In the genomic region with DNA sequence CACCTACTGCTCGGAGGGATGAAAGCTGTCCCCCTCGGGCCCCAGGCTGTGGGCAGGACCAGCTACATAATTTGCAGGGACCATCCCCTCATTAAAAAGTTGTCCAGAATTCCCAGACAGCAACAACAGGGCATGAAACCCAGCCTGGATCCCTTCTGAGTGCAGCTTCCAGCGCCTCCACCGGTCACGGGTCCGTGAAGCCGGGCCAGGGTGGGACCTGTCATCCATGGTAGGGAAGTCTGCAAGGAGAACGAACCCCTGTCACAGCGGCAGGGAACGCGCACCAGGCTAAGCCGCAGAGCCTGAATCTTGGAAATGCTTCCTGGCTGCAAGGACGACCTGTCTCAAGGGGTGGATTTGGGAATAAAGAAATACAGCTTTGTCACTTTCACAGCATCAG, we compare ENCODE assay signal across 37 cellular contexts.
"Had no signal": no experiment of that assay in that cellular context is flagged by ENCODE, and none has a peak within 500 bp of the region (broad histone marks: within the 10 kb centered on the region; RNA-seq: fewer than 3 reads in every experiment).

No MANE protein-coding gene starts in this region.

- H3K9me3 Mint-ChIP-seq: activated naive CD4-positive, alpha-beta T cell treated with anti-CD3 and anti-CD28 coated beads for 36 hours; activated naive CD4-positive, alpha-beta T cell treated with anti-CD3 and anti-CD28 coated beads, Interleukin-2, amount 50 U/mL, for 24 hours; activated naive CD4-positive, alpha-beta T cell treated with anti-CD3 and anti-CD28 coated beads, Interleukin-2, amount 50 U/mL, for 72 hours; activated naive CD8-positive, alpha-beta T cell treated with anti-CD3 and anti-CD28 coated beads for 36 hours; activated naive CD8-positive, alpha-beta T cell treated with anti-CD3 and anti-CD28 coated beads, Interleukin-2, amount 10 ng/mL, durations not matched to agents 7 days and 5 days; activated naive CD8-positive, alpha-beta T cell treated with anti-CD3 and anti-CD28 coated beads, Interleukin-2, amount 50 U/mL, for 24 hours; activated T-cell treated with anti-CD3 and anti-CD28 coated beads, Interleukin-2, amount 50 U/mL, for 24 hours; activated T-cell treated with anti-CD3 and anti-CD28 coated beads, Interleukin-2, amount 50 U/mL, for 4 hours; activated T-cell treated with anti-CD3 and anti-CD28 coated beads, Interleukin-2, amount 50 U/mL, for 72 hours; activated T-helper 1 cell treated with anti-CD3 and anti-CD28 coated beads, Interleukin-12 subunit alpha, Interleukin-12 subunit beta, Interleukin-2, Interleukin-4 antibody, amounts not matched to agents 30 ng/mL and 10 ng/mL and 1 ng/mL, durations not matched to agents 14 hours and 24 hours and 36 hours; activated T-helper 17 cell treated with anti-CD3 and anti-CD28 coated beads, Interleukin-2, amount 50 U/mL, for 72 hours; activated T-helper 2 cell treated with anti-CD3 and anti-CD28 coated beads, Interferon-gamma antibody, Interleukin-2, Interleukin-4, amounts not matched to agents 10 μg/mL and 5 μg/mL and 100 μg/mL, durations not matched to agents 14 hours and 24 hours and 36 hours; central memory CD8-positive, alpha-beta T cell had no signal

- H3K9me3 ChIP-seq: adrenal gland, ascending aorta, body of pancreas, breast epithelium had no signal

- H3K27ac ChIP-seq: adrenal gland, ascending aorta, body of pancreas, brain microvascular endothelial cell, breast epithelium, cardiac muscle cell had no signal

- H3K36me3 Mint-ChIP-seq: activated naive CD4-positive, alpha-beta T cell treated with anti-CD3 and anti-CD28 coated beads, Interleukin-2, amount 10 ng/mL, durations not matched to agents 7 days and 5 days; activated naive CD4-positive, alpha-beta T cell treated with anti-CD3 and anti-CD28 coated beads, Interleukin-2, amount 50 U/mL, for 24 hours; activated naive CD4-positive, alpha-beta T cell treated with anti-CD3 and anti-CD28 coated beads, Interleukin-2, amount 50 U/mL, for 72 hours; activated naive CD8-positive, alpha-beta T cell; activated naive CD8-positive, alpha-beta T cell treated with anti-CD3 and anti-CD28 coated beads for 36 hours; activated naive CD8-positive, alpha-beta T cell treated with anti-CD3 and anti-CD28 coated beads, Interleukin-2, amount 10 ng/mL, durations not matched to agents 7 days and 5 days; brain had no signal

- H3K4me3 Mint-ChIP-seq: activated naive CD4-positive, alpha-beta T cell treated with anti-CD3 and anti-CD28 coated beads for 36 hours; activated naive CD4-positive, alpha-beta T cell treated with anti-CD3 and anti-CD28 coated beads, Interleukin-2, amount 10 ng/mL, durations not matched to agents 7 days and 5 days; activated naive CD4-positive, alpha-beta T cell treated with anti-CD3 and anti-CD28 coated beads, Interleukin-2, amount 50 U/mL, for 24 hours; activated naive CD8-positive, alpha-beta T cell; activated naive CD8-positive, alpha-beta T cell treated with anti-CD3 and anti-CD28 coated beads for 36 hours; activated naive CD8-positive, alpha-beta T cell treated with anti-CD3 and anti-CD28 coated beads, Interleukin-2, amount 10 ng/mL, durations not matched to agents 7 days and 5 days; activated naive CD8-positive, alpha-beta T cell treated with anti-CD3 and anti-CD28 coated beads, Interleukin-2, amount 50 U/mL, for 24 hours; activated T-cell treated with anti-CD3 and anti-CD28 coated beads, Interleukin-2, amount 50 U/mL, for 24 hours; activated T-cell treated with anti-CD3 and anti-CD28 coated beads, Interleukin-2, amount 50 U/mL, for 4 hours; activated T-cell treated with anti-CD3 and anti-CD28 coated beads, Interleukin-2, amount 50 U/mL, for 72 hours; activated T-helper 1 cell treated with anti-CD3 and anti-CD28 coated beads, Interleukin-12 subunit alpha, Interleukin-12 subunit beta, Interleukin-2, Interleukin-4 antibody, amounts not matched to agents 30 ng/mL and 10 ng/mL and 1 ng/mL, durations not matched to agents 14 hours and 24 hours and 36 hours; activated T-helper 17 cell treated with anti-CD3 and anti-CD28 coated beads, Interleukin-2, amount 50 U/mL, for 72 hours; brain; central memory CD8-positive, alpha-beta T cell had no signal

- H3K4me1 ChIP-seq: adrenal gland, breast epithelium had no signal

- H3K36me3 ChIP-seq: adrenal gland, ascending aorta, brain microvascular endothelial cell, breast epithelium, cardiac muscle cell had no signal

- H3K27me3 ChIP-seq: ascending aorta had no signal

- H3K4me3 ChIP-seq: adrenal gland, ascending aorta, body of pancreas, breast epithelium, cardiac muscle cell had no signal

- DNase-seq: activated effector memory CD4-positive, alpha-beta T cell treated with anti-CD3 and anti-CD28 coated beads, Interleukin-2, amount 50 U/mL, for 16 hours; activated effector memory CD4-positive, alpha-beta T cell treated with Interleukin-2 at 50 U/mL for 16 hours; activated gamma-delta T cell; activated gamma-delta T cell treated with Interleukin-2 at 50 U/mL for 16 hours; activated naive CD4-positive, alpha-beta T cell; activated naive CD4-positive, alpha-beta T cell treated with anti-CD3 and anti-CD28 coated beads for 36 hours; activated naive CD4-positive, alpha-beta T cell treated with anti-CD3 and anti-CD28 coated beads, Interleukin-2, amount 10 ng/mL, durations not matched to agents 7 days and 5 days; activated naive CD4-positive, alpha-beta T cell treated with anti-CD3 and anti-CD28 coated beads, Interleukin-2, amount 50 U/mL, for 16 hours; activated naive CD4-positive, alpha-beta T cell treated with Interleukin-2 at 50 U/mL for 16 hours; activated naive CD8-positive, alpha-beta T cell treated with anti-CD3 and anti-CD28 coated beads for 36 hours; activated naive CD8-positive, alpha-beta T cell treated with anti-CD3 and anti-CD28 coated beads, Interleukin-2, amount 10 ng/mL, durations not matched to agents 7 days and 5 days; activated naive CD8-positive, alpha-beta T cell treated with anti-CD3 and anti-CD28 coated beads, Interleukin-2, amount 50 U/mL, for 24 hours; activated T-cell treated with anti-CD3 and anti-CD28 coated beads, Interleukin-2, amount 50 U/mL, for 1 hour; activated T-cell treated with anti-CD3 and anti-CD28 coated beads, Interleukin-2, amount 50 U/mL, for 24 hours; activated T-cell treated with anti-CD3 and anti-CD28 coated beads, Interleukin-2, amount 50 U/mL, for 4 hours; activated T-cell treated with anti-CD3 and anti-CD28 coated beads, Interleukin-2, amount 50 U/mL, for 48 hours; activated T-cell treated with anti-CD3 and anti-CD28 coated beads, Interleukin-2, amount 50 U/mL, for 72 hours; adrenal gland; amniotic stem cell; amygdala; aorta; body of pancreas; brain microvascular endothelial cell; caudate nucleus; central memory CD4-positive, alpha-beta T cell; cerebellar nuclear complex had no signal

- H3K27ac Mint-ChIP-seq: activated naive CD4-positive, alpha-beta T cell treated with anti-CD3 and anti-CD28 coated beads for 36 hours; activated naive CD4-positive, alpha-beta T cell treated with anti-CD3 and anti-CD28 coated beads, Interleukin-2, amount 10 ng/mL, durations not matched to agents 7 days and 5 days; activated naive CD4-positive, alpha-beta T cell treated with anti-CD3 and anti-CD28 coated beads, Interleukin-2, amount 50 U/mL, for 24 hours; activated naive CD4-positive, alpha-beta T cell treated with anti-CD3 and anti-CD28 coated beads, Interleukin-2, amount 50 U/mL, for 72 hours; activated naive CD8-positive, alpha-beta T cell; activated naive CD8-positive, alpha-beta T cell treated with anti-CD3 and anti-CD28 coated beads for 36 hours; activated naive CD8-positive, alpha-beta T cell treated with anti-CD3 and anti-CD28 coated beads, Interleukin-2, amount 10 ng/mL, durations not matched to agents 7 days and 5 days; activated naive CD8-positive, alpha-beta T cell treated with anti-CD3 and anti-CD28 coated beads, Interleukin-2, amount 50 U/mL, for 24 hours; activated T-cell treated with anti-CD3 and anti-CD28 coated beads, Interleukin-2, amount 50 U/mL, for 24 hours; activated T-cell treated with anti-CD3 and anti-CD28 coated beads, Interleukin-2, amount 50 U/mL, for 72 hours; activated T-helper 1 cell treated with anti-CD3 and anti-CD28 coated beads, Interleukin-12 subunit alpha, Interleukin-12 subunit beta, Interleukin-2, Interleukin-4 antibody, amounts not matched to agents 30 ng/mL and 10 ng/mL and 1 ng/mL, durations not matched to agents 14 hours and 24 hours and 36 hours; activated T-helper 17 cell treated with anti-CD3 and anti-CD28 coated beads, Interleukin-2, amount 50 U/mL, for 72 hours; activated T-helper 2 cell treated with anti-CD3 and anti-CD28 coated beads, Interferon-gamma antibody, Interleukin-2, Interleukin-4, amounts not matched to agents 10 μg/mL and 5 μg/mL and 100 μg/mL, durations not matched to agents 14 hours and 24 hours and 36 hours had no signal
